Comparison of ENCODE assay signal across 18 cellular contexts in the genomic region with DNA sequence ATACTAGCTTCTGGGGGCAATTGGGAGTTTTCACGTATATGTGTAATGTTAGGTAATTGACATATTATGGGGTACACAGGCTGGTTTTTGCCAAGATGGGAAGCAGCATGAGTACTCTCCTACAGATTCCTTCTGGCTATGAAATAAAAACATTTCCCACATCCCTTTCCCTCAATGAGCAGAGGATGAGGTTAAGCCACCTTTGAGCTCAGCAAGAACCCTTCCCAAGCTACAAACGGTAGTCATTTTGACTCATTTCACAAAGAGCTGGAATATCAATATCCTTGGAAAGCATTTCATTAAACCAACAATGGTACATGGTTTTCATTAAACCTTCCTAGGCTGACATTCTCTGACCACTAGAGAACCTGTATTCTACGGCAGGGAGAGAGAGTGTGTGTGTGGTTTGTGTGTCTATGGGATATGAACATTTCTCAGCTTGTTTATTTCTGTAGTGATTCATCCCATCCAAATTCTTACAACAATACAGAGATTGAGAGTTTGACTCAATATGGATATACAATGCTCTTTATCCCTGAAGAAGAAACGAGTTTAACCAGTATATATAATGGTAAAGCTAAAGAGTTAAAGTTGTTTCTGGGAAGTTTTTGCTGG.
DNase-seq lines count a peak whose midpoint lies in the region; ATAC-seq and TF ChIP-seq lines count a peak whose summit lies in the region.
"Had no signal": no experiment of that assay in that cellular context is flagged by ENCODE, and none has a peak within 500 bp of the region (broad histone marks: within the 10 kb centered on the region; RNA-seq: fewer than 3 reads in every experiment).

No MANE protein-coding gene starts in this region.

- CTCF ChIA-PET in BJ (lab: Yijun Ruan, JAX), result interaction anchor here (0.6 to 1.5 kb wide), 7 partner anchors 9 to 431 kb away, joined by 3 to 6 read pairs (median 5); no protein-coding TSS in a partner anchor

- H3K14ac ChIP-seq in mesenchymal stem cell (ENCODE audit: low read length in 2 of 2), result no peak overlapping the region

- ATAC-seq in upper lobe of right lung, result no peak
- ATAC-seq: body of pancreas had no signal

- H3K4me3 ChIP-seq in BJ (ENCODE audit: low read depth, low read length) (no peak overlapping the region), cardiac fibroblast (replicated peaks in 1 of 2; ENCODE audit: low read depth in 2 of 2, low read length in 2 of 2) (no peak overlapping the region), mesenchymal stem cell (ENCODE audit: insufficient read depth in 1 of 2, low read depth in 1 of 2, low read length in 2 of 2) (no peak overlapping the region), upper lobe of right lung (no peak overlapping the region)
- H3K4me3 ChIP-seq: body of pancreas had no signal

- H4K91ac ChIP-seq in mesenchymal stem cell (ENCODE audit: low read length), result no peak overlapping the region

- POLR2A ChIA-PET in BJ (lab: Charles Lee), result no interaction called here

- no peak overlapping the region for H2AFZ ChIP-seq in mesenchymal stem cell (ENCODE audit: low read depth, low read length)

- TF ChIP-seq CTCF in BJ (IDR thresholded peaks at IDR 0.05; ENCODE audit: insufficient read depth, low read depth, low read length), result no peak
- no peak for TF ChIP-seq CTCF in cardiac fibroblast (IDR thresholded peaks at IDR 0.05; ENCODE audit: low read depth, low read length)
- TF ChIP-seq CTCF in upper lobe of right lung (IDR thresholded peaks at IDR 0.05), result no peak

- no peak overlapping the region for H2BK15ac ChIP-seq in mesenchymal stem cell (ENCODE audit: low read depth, poor library complexity, severe bottlenecking)

- H3K18ac ChIP-seq in mesenchymal stem cell (ENCODE audit: low read depth in 1 of 2, low read length in 2 of 2), result no peak overlapping the region

- no peak overlapping the region for H4K8ac ChIP-seq in mesenchymal stem cell (ENCODE audit: low read length)

- H3K36me3 ChIP-seq in BJ (ENCODE audit: control insufficient read depth, insufficient read depth, low read length), result no peaks in the 10 kb centered on the region
- H3K36me3 ChIP-seq in mesenchymal stem cell (ENCODE audit: control insufficient read depth in 1 of 2, insufficient read depth in 2 of 2, low read depth in 1 of 2, low read length in 2 of 2), result peaks cover 21 to 57% of the 10 kb centered on the region in 2 experiments
- H3K36me3 ChIP-seq in upper lobe of right lung, result peaks cover 16% of the 10 kb centered on the region
- H3K36me3 ChIP-seq: WERI-Rb-1 had no signal

- H2BK12ac ChIP-seq in mesenchymal stem cell (ENCODE audit: low read length in 2 of 2), result no peak overlapping the region

- H3K4me2 ChIP-seq in mesenchymal stem cell (ENCODE audit: low read length, poor library complexity, severe bottlenecking), result no peak overlapping the region

- no peak overlapping the region for H3K4ac ChIP-seq in mesenchymal stem cell (ENCODE audit: low read depth in 1 of 2, low read length in 2 of 2)

- H3K4me1 ChIP-seq in mesenchymal stem cell (ENCODE audit: control insufficient read depth, insufficient read depth, low read depth, low read length), result peaks cover 5% of the 10 kb centered on the region
- no peaks in the 10 kb centered on the region for H3K4me1 ChIP-seq in upper lobe of right lung
- H3K4me1 ChIP-seq: body of pancreas had no signal

- H3K9me3 ChIP-seq in mesenchymal stem cell (ENCODE audit: control insufficient read depth, low read length) (no peaks in the 10 kb centered on the region), upper lobe of right lung (no peaks in the 10 kb centered on the region)
- H3K9me3 ChIP-seq: body of pancreas had no signal

- H2BK5ac ChIP-seq in mesenchymal stem cell (ENCODE audit: low read depth, low read length, poor library complexity, severe bottlenecking), result no peak overlapping the region

- no peak overlapping the region for H3K27ac ChIP-seq in mesenchymal stem cell (ENCODE audit: low read length, poor library complexity, severe bottlenecking)
- H3K27ac ChIP-seq in upper lobe of right lung, result no peak overlapping the region
- H3K27ac ChIP-seq: body of pancreas, C4-2B, WERI-Rb-1 had no signal

- no peak overlapping the region for H3K23ac ChIP-seq in mesenchymal stem cell (ENCODE audit: low read length in 2 of 2)

- H3K27me3 ChIP-seq in BJ (ENCODE audit: control insufficient read depth, insufficient read depth, low read length), result no peaks in the 10 kb centered on the region
- H3K27me3 ChIP-seq in mesenchymal stem cell (ENCODE audit: control insufficient read depth in 1 of 2, insufficient read depth in 1 of 2, low read length in 2 of 2), result no peaks in the 10 kb centered on the region
- H3K27me3 ChIP-seq in upper lobe of right lung, result no peaks in the 10 kb centered on the region
- H3K27me3 ChIP-seq: body of pancreas had no signal

- H2BK120ac ChIP-seq in mesenchymal stem cell (ENCODE audit: low read depth, low read length), result no peak overlapping the region

- no peak overlapping the region for H3K9ac ChIP-seq in mesenchymal stem cell (ENCODE audit: low read length)

- no peak overlapping the region for H2AK5ac ChIP-seq in mesenchymal stem cell (ENCODE audit: low read length, severe bottlenecking)

- intact Hi-C loops in upper lobe of right lung (cut with DNase I), result no loop called here

- DNase-seq in BJ (ENCODE audit: low read depth) (peak; percentile 68), LHCN-M2 (ENCODE audit: low read depth) (peak; percentile 82), cardiac fibroblast (ENCODE audit: low read depth in 2 of 2) (peak; percentile 27 to 84), mesenchymal stem cell (peak; percentile 67), NCI-H146 (lab: John Stamatoyannopoulos, UW) (no peak), SW 1271 (lab: John Stamatoyannopoulos, UW) (no peak), upper lobe of right lung (no peak), NCI-H748 treated with DMSO at 0.1 percent for 48 hours (lab: John Stamatoyannopoulos, UW) (no peak)
- DNase-seq: activated CD8-positive, alpha-beta memory T cell treated with anti-CD3 and anti-CD28 coated beads for 24 hours; activated effector memory CD4-positive, alpha-beta T cell treated with Interleukin-2 at 50 U/mL for 16 hours; body of pancreas; effector memory CD4-positive, alpha-beta T cell; head of caudate nucleus; NCI-H1417 treated with DMSO at 0.1 percent for 48 hours; NCI-H446; stimulated activated CD4-positive, alpha-beta T cell treated with anti-CD3 and anti-CD28 coated beads, Interleukin-15, amount 100 ng/mL, for 24 hours; WERI-Rb-1 had no signal

- H3K79me1 ChIP-seq in mesenchymal stem cell (replicated peaks; ENCODE audit: low read length, poor library complexity, severe bottlenecking), result peaks cover 24% of the 10 kb centered on the region

- WGBS in mesenchymal stem cell, result 65% methylated on average over 2 of the region's 4 CpGs

Comparison
In these comparisons a context has a peak if more than half of its experiments do, and no peak if none do; other contexts are left out.
1. DNase-seq: peak in BJ (single experiment), LHCN-M2 (single experiment), cardiac fibroblast (2 of 2) and mesenchymal stem cell (single experiment); none in NCI-H146 (single experiment), SW 1271 (0 of 2), upper lobe of right lung (single experiment) and NCI-H748 treated with DMSO at 0.1 percent for 48 hours (single experiment).